Comparison of ENCODE assay signal across 1 cellular context in the genomic region with DNA sequence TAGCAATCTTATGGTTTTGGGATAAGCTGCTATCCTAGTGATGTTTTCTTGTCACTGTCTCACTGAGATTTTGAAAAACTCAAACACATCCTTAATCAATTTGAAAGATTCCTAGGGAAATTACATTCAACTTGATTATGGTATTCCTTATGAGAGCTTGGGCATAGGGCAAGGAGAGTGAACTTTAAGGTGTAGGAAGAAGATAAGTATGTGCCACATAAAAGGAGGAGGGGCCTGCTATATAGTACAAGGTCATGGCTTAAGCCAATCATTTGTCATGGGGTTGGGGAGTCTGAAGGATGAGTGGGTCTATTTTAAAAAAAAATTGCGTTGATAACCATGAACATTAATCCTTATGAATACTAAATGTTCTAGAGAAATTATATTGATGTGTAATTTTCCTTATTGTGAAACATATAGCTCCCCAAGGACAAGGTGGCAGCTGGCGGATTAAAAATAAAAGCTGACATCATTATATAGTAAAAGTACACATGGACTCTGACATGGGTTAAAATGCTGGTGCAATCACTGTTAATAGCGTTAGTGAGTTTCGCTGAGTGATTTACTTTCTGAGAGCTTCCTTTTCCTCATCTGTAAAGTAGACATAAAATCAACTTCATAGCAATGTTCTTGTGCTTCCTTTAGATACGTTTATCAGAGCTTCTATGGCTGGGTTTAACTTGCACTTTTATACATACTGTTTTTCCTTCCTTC.
TF ChIP-seq lines count a peak whose summit lies in the region.

No MANE protein-coding gene starts in this region.

TF ChIP-seq in K562, 482 proteins besides CTCF, POLR2A, EP300 and RAD21 (continued from another document):
- no peak for TF ChIP-seq ZNF143 (CRISPR knock-in tag; IDR thresholded peaks at IDR 0.05)
- no peak for TF ChIP-seq E2F3 (CRISPR knock-in tag; IDR thresholded peaks at IDR 0.05)
- TF ChIP-seq NR2C1 (IDR thresholded peaks at IDR 0.05), result no peak
- no peak for TF ChIP-seq NR2C1 (tag; IDR thresholded peaks at IDR 0.05)
- TF ChIP-seq, protein P1, sequence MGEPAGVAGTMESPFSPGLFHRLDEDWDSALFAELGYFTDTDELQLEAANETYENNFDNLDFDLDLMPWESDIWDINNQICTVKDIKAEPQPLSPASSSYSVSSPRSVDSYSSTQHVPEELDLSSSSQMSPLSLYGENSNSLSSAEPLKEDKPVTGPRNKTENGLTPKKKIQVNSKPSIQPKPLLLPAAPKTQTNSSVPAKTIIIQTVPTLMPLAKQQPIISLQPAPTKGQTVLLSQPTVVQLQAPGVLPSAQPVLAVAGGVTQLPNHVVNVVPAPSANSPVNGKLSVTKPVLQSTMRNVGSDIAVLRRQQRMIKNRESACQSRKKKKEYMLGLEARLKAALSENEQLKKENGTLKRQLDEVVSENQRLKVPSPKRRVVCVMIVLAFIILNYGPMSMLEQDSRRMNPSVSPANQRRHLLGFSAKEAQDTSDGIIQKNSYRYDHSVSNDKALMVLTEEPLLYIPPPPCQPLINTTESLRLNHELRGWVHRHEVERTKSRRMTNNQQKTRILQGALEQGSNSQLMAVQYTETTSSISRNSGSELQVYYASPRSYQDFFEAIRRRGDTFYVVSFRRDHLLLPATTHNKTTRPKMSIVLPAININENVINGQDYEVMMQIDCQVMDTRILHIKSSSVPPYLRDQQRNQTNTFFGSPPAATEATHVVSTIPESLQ (CRISPR knock-in tag; IDR thresholded peaks at IDR 0.05), result no peak
- TF ChIP-seq HDAC3 (IDR thresholded peaks at IDR 0.05; ENCODE audit: borderline replicate concordance, partially characterized antibody), result no peak
- TF ChIP-seq, protein P2, sequence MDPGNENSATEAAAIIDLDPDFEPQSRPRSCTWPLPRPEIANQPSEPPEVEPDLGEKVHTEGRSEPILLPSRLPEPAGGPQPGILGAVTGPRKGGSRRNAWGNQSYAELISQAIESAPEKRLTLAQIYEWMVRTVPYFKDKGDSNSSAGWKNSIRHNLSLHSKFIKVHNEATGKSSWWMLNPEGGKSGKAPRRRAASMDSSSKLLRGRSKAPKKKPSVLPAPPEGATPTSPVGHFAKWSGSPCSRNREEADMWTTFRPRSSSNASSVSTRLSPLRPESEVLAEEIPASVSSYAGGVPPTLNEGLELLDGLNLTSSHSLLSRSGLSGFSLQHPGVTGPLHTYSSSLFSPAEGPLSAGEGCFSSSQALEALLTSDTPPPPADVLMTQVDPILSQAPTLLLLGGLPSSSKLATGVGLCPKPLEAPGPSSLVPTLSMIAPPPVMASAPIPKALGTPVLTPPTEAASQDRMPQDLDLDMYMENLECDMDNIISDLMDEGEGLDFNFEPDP (CRISPR knock-in tag; IDR thresholded peaks at IDR 0.05), result no peak
- no peak for TF ChIP-seq MXI1 (IDR thresholded peaks at IDR 0.05; ENCODE audit: low read depth, low read length)
- TF ChIP-seq IRF2 (CRISPR knock-in tag; IDR thresholded peaks at IDR 0.05), result no peak
- TF ChIP-seq, protein P3, sequence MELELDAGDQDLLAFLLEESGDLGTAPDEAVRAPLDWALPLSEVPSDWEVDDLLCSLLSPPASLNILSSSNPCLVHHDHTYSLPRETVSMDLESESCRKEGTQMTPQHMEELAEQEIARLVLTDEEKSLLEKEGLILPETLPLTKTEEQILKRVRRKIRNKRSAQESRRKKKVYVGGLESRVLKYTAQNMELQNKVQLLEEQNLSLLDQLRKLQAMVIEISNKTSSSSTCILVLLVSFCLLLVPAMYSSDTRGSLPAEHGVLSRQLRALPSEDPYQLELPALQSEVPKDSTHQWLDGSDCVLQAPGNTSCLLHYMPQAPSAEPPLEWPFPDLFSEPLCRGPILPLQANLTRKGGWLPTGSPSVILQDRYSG (tag; conservative IDR thresholded peaks at IDR 0.05; ENCODE audit: low read depth), result no peak
